38 cellular contexts compared by ENCODE assay signal in genomic region chr1:47769983-47770382, GRCh38.
"Had no signal": no experiment of that assay in that cellular context is flagged by ENCODE, and none has a peak within 500 bp of the region (broad histone marks: within the 10 kb centered on the region; RNA-seq: fewer than 3 reads in every experiment).

No MANE protein-coding gene starts in this region.

- H3K9me3 Mint-ChIP-seq: activated B cell treated with CpG ODN at 0.5 μM for 24 hours; activated CD4-positive, alpha-beta memory T cell treated with anti-CD3 and anti-CD28 coated beads for 36 hours; activated CD4-positive, alpha-beta T cell treated with anti-CD3 and anti-CD28 coated beads, Interleukin-2, amount 10 ng/mL, durations not matched to agents 24 days and 14 days; activated CD8-positive, alpha-beta T cell treated with anti-CD3 and anti-CD28 coated beads for 36 hours; activated naive CD4-positive, alpha-beta T cell treated with anti-CD3 and anti-CD28 coated beads, Interleukin-2, amount 10 ng/mL, durations not matched to agents 7 days and 5 days; activated naive CD4-positive, alpha-beta T cell treated with anti-CD3 and anti-CD28 coated beads, Interleukin-2, amount 50 U/mL, for 24 hours; activated naive CD8-positive, alpha-beta T cell treated with anti-CD3 and anti-CD28 coated beads, Interleukin-2, amount 10 ng/mL, durations not matched to agents 7 days and 5 days; activated naive CD8-positive, alpha-beta T cell treated with anti-CD3 and anti-CD28 coated beads, Interleukin-2, amount 50 U/mL, for 24 hours; activated T-cell treated with anti-CD3 and anti-CD28 coated beads, Interleukin-2, amount 50 U/mL, for 4 hours; activated T-cell treated with anti-CD3 and anti-CD28 coated beads, Interleukin-2, amount 50 U/mL, for 72 hours; activated T-helper 1 cell treated with anti-CD3 and anti-CD28 coated beads, Interleukin-12 subunit alpha, Interleukin-12 subunit beta, Interleukin-2, Interleukin-4 antibody, amounts not matched to agents 30 ng/mL and 10 ng/mL and 1 ng/mL, durations not matched to agents 14 hours and 24 hours and 36 hours; activated T-helper 17 cell treated with anti-CD3 and anti-CD28 coated beads, Interleukin-2, amount 50 U/mL, for 72 hours; brain; central memory CD8-positive, alpha-beta T cell; T-helper 1 cell treated with Interleukin-12 subunit alpha and Interleukin-12 subunit beta and Interleukin-4 antibody, amounts not matched to agents 30 μg/mL and 1 μg/mL, for 36 hours; T-helper 2 cell treated with Interferon-gamma antibody and Interleukin-4, amounts not matched to agents 5 μg/mL and 100 μg/mL, for 36 hours had no signal

- H3K9me3 ChIP-seq: ascending aorta had no signal

- H3K27ac Mint-ChIP-seq: activated B cell treated with CpG ODN at 0.5 μM for 24 hours; activated CD4-positive, alpha-beta memory T cell treated with anti-CD3 and anti-CD28 coated beads for 36 hours; activated CD4-positive, alpha-beta T cell treated with anti-CD3 and anti-CD28 coated beads, Interleukin-2, amount 10 ng/mL, durations not matched to agents 24 days and 14 days; activated CD8-positive, alpha-beta T cell treated with anti-CD3 and anti-CD28 coated beads for 36 hours; activated naive CD4-positive, alpha-beta T cell treated with anti-CD3 and anti-CD28 coated beads, Interleukin-2, amount 10 ng/mL, durations not matched to agents 7 days and 5 days; activated naive CD4-positive, alpha-beta T cell treated with anti-CD3 and anti-CD28 coated beads, Interleukin-2, amount 50 U/mL, for 24 hours; activated naive CD8-positive, alpha-beta T cell; activated naive CD8-positive, alpha-beta T cell treated with anti-CD3 and anti-CD28 coated beads, Interleukin-2, amount 10 ng/mL, durations not matched to agents 7 days and 5 days; activated naive CD8-positive, alpha-beta T cell treated with anti-CD3 and anti-CD28 coated beads, Interleukin-2, amount 50 U/mL, for 24 hours; activated T-cell treated with anti-CD3 and anti-CD28 coated beads, Interleukin-2, amount 50 U/mL, for 72 hours; activated T-helper 1 cell treated with anti-CD3 and anti-CD28 coated beads, Interleukin-12 subunit alpha, Interleukin-12 subunit beta, Interleukin-2, Interleukin-4 antibody, amounts not matched to agents 30 ng/mL and 10 ng/mL and 1 ng/mL, durations not matched to agents 14 hours and 24 hours and 36 hours; activated T-helper 17 cell treated with anti-CD3 and anti-CD28 coated beads, Interleukin-2, amount 50 U/mL, for 72 hours; T-helper 1 cell treated with Interleukin-12 subunit alpha and Interleukin-12 subunit beta and Interleukin-4 antibody, amounts not matched to agents 30 μg/mL and 1 μg/mL, for 36 hours; T-helper 2 cell treated with Interferon-gamma antibody and Interleukin-4, amounts not matched to agents 5 μg/mL and 100 μg/mL, for 36 hours had no signal

- H3K4me3 Mint-ChIP-seq: activated B cell treated with CpG ODN at 0.5 μM for 24 hours; activated CD4-positive, alpha-beta memory T cell treated with anti-CD3 and anti-CD28 coated beads for 36 hours; activated CD4-positive, alpha-beta T cell treated with anti-CD3 and anti-CD28 coated beads, Interleukin-2, amount 10 ng/mL, durations not matched to agents 24 days and 14 days; activated CD8-positive, alpha-beta T cell treated with anti-CD3 and anti-CD28 coated beads for 36 hours; activated naive CD4-positive, alpha-beta T cell treated with anti-CD3 and anti-CD28 coated beads, Interleukin-2, amount 10 ng/mL, durations not matched to agents 7 days and 5 days; activated naive CD4-positive, alpha-beta T cell treated with anti-CD3 and anti-CD28 coated beads, Interleukin-2, amount 50 U/mL, for 24 hours; activated naive CD8-positive, alpha-beta T cell; activated naive CD8-positive, alpha-beta T cell treated with anti-CD3 and anti-CD28 coated beads, Interleukin-2, amount 10 ng/mL, durations not matched to agents 7 days and 5 days; activated naive CD8-positive, alpha-beta T cell treated with anti-CD3 and anti-CD28 coated beads, Interleukin-2, amount 50 U/mL, for 24 hours; activated T-cell treated with anti-CD3 and anti-CD28 coated beads, Interleukin-2, amount 50 U/mL, for 4 hours; activated T-cell treated with anti-CD3 and anti-CD28 coated beads, Interleukin-2, amount 50 U/mL, for 72 hours; activated T-helper 1 cell treated with anti-CD3 and anti-CD28 coated beads, Interleukin-12 subunit alpha, Interleukin-12 subunit beta, Interleukin-2, Interleukin-4 antibody, amounts not matched to agents 30 ng/mL and 10 ng/mL and 1 ng/mL, durations not matched to agents 14 hours and 24 hours and 36 hours; activated T-helper 17 cell treated with anti-CD3 and anti-CD28 coated beads, Interleukin-2, amount 50 U/mL, for 72 hours; brain; central memory CD8-positive, alpha-beta T cell; T-helper 1 cell treated with Interleukin-12 subunit alpha and Interleukin-12 subunit beta and Interleukin-4 antibody, amounts not matched to agents 30 μg/mL and 1 μg/mL, for 36 hours; T-helper 2 cell treated with Interferon-gamma antibody and Interleukin-4, amounts not matched to agents 5 μg/mL and 100 μg/mL, for 36 hours had no signal

- DNase-seq: activated B cell treated with CpG ODN at 0.5 μM for 24 hours; activated CD4-positive, alpha-beta memory T cell treated with anti-CD3 and anti-CD28 coated beads for 36 hours; activated CD4-positive, alpha-beta T cell treated with anti-CD3 and anti-CD28 coated beads for 4 hours; activated CD4-positive, alpha-beta T cell treated with anti-CD3 and anti-CD28 coated beads, Interleukin-2, amount 10 ng/mL, durations not matched to agents 24 days and 14 days; activated CD4-positive, alpha-beta T cell treated with anti-CD3 and anti-CD28 coated beads, Interleukin-2, amount 50 U/mL, for 1 hour; activated CD4-positive, alpha-beta T cell treated with anti-CD3 and anti-CD28 coated beads, Interleukin-2, amount 50 U/mL, for 4 hours; activated CD4-positive, CD25-positive, alpha-beta regulatory T cell treated with anti-CD3 and anti-CD28 coated beads, Interleukin-2, amount 50 U/mL, for 72 hours; activated CD8-positive, alpha-beta memory T cell treated with anti-CD3 and anti-CD28 coated beads, Interleukin-2, amount 50 U/mL, for 4 hours; activated CD8-positive, alpha-beta T cell treated with anti-CD3 and anti-CD28 coated beads for 36 hours; activated effector memory CD4-positive, alpha-beta T cell treated with anti-CD3 and anti-CD28 coated beads, Interleukin-2, amount 50 U/mL, for 16 hours; activated naive CD4-positive, alpha-beta T cell treated with anti-CD3 and anti-CD28 coated beads, Interleukin-2, amount 10 ng/mL, durations not matched to agents 7 days and 5 days; activated naive CD4-positive, alpha-beta T cell treated with Interleukin-2 at 50 U/mL for 16 hours; activated naive CD8-positive, alpha-beta T cell treated with anti-CD3 and anti-CD28 coated beads, Interleukin-2, amount 10 ng/mL, durations not matched to agents 7 days and 5 days; activated naive CD8-positive, alpha-beta T cell treated with anti-CD3 and anti-CD28 coated beads, Interleukin-2, amount 50 U/mL, for 24 hours; activated T-cell treated with anti-CD3 and anti-CD28 coated beads for 4 hours; activated T-cell treated with anti-CD3 and anti-CD28 coated beads, Interleukin-2, amount 50 U/mL, for 1 hour; activated T-cell treated with anti-CD3 and anti-CD28 coated beads, Interleukin-2, amount 50 U/mL, for 4 hours; activated T-cell treated with anti-CD3 and anti-CD28 coated beads, Interleukin-2, amount 50 U/mL, for 72 hours; amygdala; anterior cingulate cortex; caudate nucleus; cerebellar nuclear complex; T-helper 1 cell; T-helper 2 cell; T-helper 9 cell had no signal

- H3K4me1 ChIP-seq: ascending aorta had no signal

- H3K36me3 Mint-ChIP-seq: activated CD4-positive, alpha-beta memory T cell treated with anti-CD3 and anti-CD28 coated beads for 36 hours; activated naive CD4-positive, alpha-beta T cell treated with anti-CD3 and anti-CD28 coated beads, Interleukin-2, amount 10 ng/mL, durations not matched to agents 7 days and 5 days; activated naive CD4-positive, alpha-beta T cell treated with anti-CD3 and anti-CD28 coated beads, Interleukin-2, amount 50 U/mL, for 24 hours; activated naive CD8-positive, alpha-beta T cell; activated naive CD8-positive, alpha-beta T cell treated with anti-CD3 and anti-CD28 coated beads, Interleukin-2, amount 10 ng/mL, durations not matched to agents 7 days and 5 days; brain had no signal

- H3K36me3 ChIP-seq: cardiac muscle cell had no signal

- H3K4me1 Mint-ChIP-seq: activated B cell treated with CpG ODN at 0.5 μM for 24 hours; activated CD4-positive, alpha-beta T cell treated with anti-CD3 and anti-CD28 coated beads, Interleukin-2, amount 10 ng/mL, durations not matched to agents 24 days and 14 days; activated naive CD4-positive, alpha-beta T cell treated with anti-CD3 and anti-CD28 coated beads, Interleukin-2, amount 10 ng/mL, durations not matched to agents 7 days and 5 days; activated naive CD4-positive, alpha-beta T cell treated with anti-CD3 and anti-CD28 coated beads, Interleukin-2, amount 50 U/mL, for 24 hours; activated naive CD8-positive, alpha-beta T cell treated with anti-CD3 and anti-CD28 coated beads, Interleukin-2, amount 10 ng/mL, durations not matched to agents 7 days and 5 days; activated naive CD8-positive, alpha-beta T cell treated with anti-CD3 and anti-CD28 coated beads, Interleukin-2, amount 50 U/mL, for 24 hours; activated T-helper 17 cell treated with anti-CD3 and anti-CD28 coated beads, Interleukin-2, amount 50 U/mL, for 72 hours had no signal

- H3K27ac ChIP-seq: cardiac muscle cell, VCaP had no signal

- H3K27me3 Mint-ChIP-seq: activated B cell treated with CpG ODN at 0.5 μM for 24 hours; activated CD4-positive, alpha-beta T cell treated with anti-CD3 and anti-CD28 coated beads, Interleukin-2, amount 10 ng/mL, durations not matched to agents 24 days and 14 days; activated naive CD8-positive, alpha-beta T cell treated with anti-CD3 and anti-CD28 coated beads, Interleukin-2, amount 50 U/mL, for 24 hours had no signal

- ATAC-seq: activated CD8-positive, alpha-beta T cell treated with anti-CD3 and anti-CD28 coated beads for 36 hours; activated naive CD8-positive, alpha-beta T cell treated with anti-CD3 and anti-CD28 coated beads, Interleukin-2, amount 50 U/mL, for 24 hours; activated T-cell treated with anti-CD3 and anti-CD28 coated beads, Interleukin-2, amount 50 U/mL, for 4 hours; activated T-cell treated with anti-CD3 and anti-CD28 coated beads, Interleukin-2, amount 50 U/mL, for 72 hours; activated T-helper 17 cell treated with anti-CD3 and anti-CD28 coated beads, Interleukin-2, amount 50 U/mL, for 72 hours had no signal

- FAIRE-seq: bronchial epithelial cell, TTC549 had no signal

- H3K4me3 ChIP-seq: ascending aorta, cardiac muscle cell had no signal

- H3K27me3 ChIP-seq: ascending aorta, cardiac muscle cell had no signal
